In genomic region chr12:103848917-103849491, GRCh38 we compare ENCODE assay signal across 20 cellular contexts. TPM values are rescaled to one million over a fixed set of nuclear protein-coding genes. Genes with fewer than 3 reads are reported as not detected.
DNase-seq lines count a peak whose midpoint lies in the region; ATAC-seq and TF ChIP-seq lines count a peak whose summit lies in the region.
"Had no signal": no experiment of that assay in that cellular context is flagged by ENCODE, and none has a peak within 500 bp of the region (broad histone marks: within the 10 kb centered on the region; RNA-seq: fewer than 3 reads in every experiment).

No MANE protein-coding gene starts in this region.

- no peak for TF ChIP-seq EP300 in upper lobe of left lung (IDR thresholded peaks at IDR 0.05)

- ATAC-seq in upper lobe of left lung (ENCODE audit: low FRiP score in 2 of 2), result peak; percentile 61 to 78
- no peak for ATAC-seq in activated naive CD8-positive, alpha-beta T cell treated with anti-CD3 and anti-CD28 coated beads, Interleukin-2, amount 50 U/mL, for 24 hours
- ATAC-seq: effector memory CD8-positive, alpha-beta T cell; foreskin keratinocyte had no signal

- peaks cover 2% of the 10 kb centered on the region for H3K4me1 Mint-ChIP-seq in activated CD4-positive, alpha-beta T cell treated with anti-CD3 and anti-CD28 coated beads, Interleukin-2, amount 10 ng/mL, durations not matched to agents 24 days and 14 days
- peaks cover 4% of the 10 kb centered on the region for H3K4me1 Mint-ChIP-seq in activated naive CD8-positive, alpha-beta T cell treated with anti-CD3 and anti-CD28 coated beads, Interleukin-2, amount 50 U/mL, for 24 hours
- H3K4me1 Mint-ChIP-seq: activated CD4-positive, alpha-beta T cell treated with anti-CD3 and anti-CD28 coated beads, Interleukin-2, amount 10 ng/mL, durations not matched to agents 7 days and 5 days had no signal

- H3K27me3 ChIP-seq in ascending aorta (no peaks in the 10 kb centered on the region), muscle layer of colon (ENCODE audit: control insufficient read depth in 1 of 2, insufficient read depth in 2 of 2, low read length in 2 of 2) (no peaks in the 10 kb centered on the region), upper lobe of left lung (no peaks in the 10 kb centered on the region)
- H3K27me3 ChIP-seq: foreskin keratinocyte, neural progenitor cell had no signal

- intact Hi-C loops in ascending aorta (cut with DNase I), result no loop called here
- intact Hi-C loops in activated CD4-positive, alpha-beta T cell treated with anti-CD3 and anti-CD28 coated beads, Interleukin-2, amount 10 ng/mL, durations not matched to agents 24 days and 14 days (cut with micrococcal nuclease), result no loop called here

- TF ChIP-seq CTCF in ascending aorta (IDR thresholded peaks at IDR 0.05), result no peak
- TF ChIP-seq CTCF in fibroblast of mammary gland (conservative IDR thresholded peaks at IDR 0.05; ENCODE audit: control insufficient read depth, insufficient read depth, low read depth, low read length), result no peak
- TF ChIP-seq CTCF in upper lobe of left lung (IDR thresholded peaks at IDR 0.05), result no peak

- H3K36me3 ChIP-seq in ascending aorta, result no peaks in the 10 kb centered on the region
- no peaks in the 10 kb centered on the region for H3K36me3 ChIP-seq in muscle layer of colon (ENCODE audit: insufficient read depth, low read length)
- H3K36me3 ChIP-seq in upper lobe of left lung, result no peaks in the 10 kb centered on the region
- H3K36me3 ChIP-seq: neural progenitor cell had no signal

- H3K4me3 Mint-ChIP-seq in activated CD4-positive, alpha-beta T cell treated with anti-CD3 and anti-CD28 coated beads, Interleukin-2, amount 10 ng/mL, durations not matched to agents 24 days and 14 days, result no peak overlapping the region
- no peak overlapping the region for H3K4me3 Mint-ChIP-seq in activated naive CD8-positive, alpha-beta T cell treated with anti-CD3 and anti-CD28 coated beads, Interleukin-2, amount 50 U/mL, for 24 hours
- H3K4me3 Mint-ChIP-seq: activated CD4-positive, alpha-beta T cell treated with anti-CD3 and anti-CD28 coated beads, Interleukin-2, amount 10 ng/mL, durations not matched to agents 7 days and 5 days; effector memory CD8-positive, alpha-beta T cell; neural progenitor cell had no signal

- no peaks in the 10 kb centered on the region for H3K9me3 Mint-ChIP-seq in activated CD4-positive, alpha-beta T cell treated with anti-CD3 and anti-CD28 coated beads, Interleukin-2, amount 10 ng/mL, durations not matched to agents 24 days and 14 days
- H3K9me3 Mint-ChIP-seq in activated naive CD8-positive, alpha-beta T cell treated with anti-CD3 and anti-CD28 coated beads, Interleukin-2, amount 50 U/mL, for 24 hours, result no peaks in the 10 kb centered on the region
- H3K9me3 Mint-ChIP-seq: activated CD4-positive, alpha-beta T cell treated with anti-CD3 and anti-CD28 coated beads, Interleukin-2, amount 10 ng/mL, durations not matched to agents 7 days and 5 days; effector memory CD8-positive, alpha-beta T cell; neural progenitor cell had no signal

- peaks cover 31% of the 10 kb centered on the region for H3K27me3 Mint-ChIP-seq in activated CD4-positive, alpha-beta T cell treated with anti-CD3 and anti-CD28 coated beads, Interleukin-2, amount 10 ng/mL, durations not matched to agents 24 days and 14 days
- no peaks in the 10 kb centered on the region for H3K27me3 Mint-ChIP-seq in activated naive CD8-positive, alpha-beta T cell treated with anti-CD3 and anti-CD28 coated beads, Interleukin-2, amount 50 U/mL, for 24 hours
- H3K27me3 Mint-ChIP-seq: effector memory CD8-positive, alpha-beta T cell had no signal

- H3K27ac ChIP-seq in ascending aorta (peak overlapping the region; percentile 6 to 24), muscle layer of colon (ENCODE audit: low read depth, low read length) (peak overlapping the region; percentile 77), upper lobe of left lung (peak overlapping the region in 1 of 4 donors; percentile 27)
- H3K27ac ChIP-seq: foreskin keratinocyte, neural progenitor cell had no signal

- no peaks in the 10 kb centered on the region for H3K36me3 Mint-ChIP-seq in activated CD4-positive, alpha-beta T cell treated with anti-CD3 and anti-CD28 coated beads, Interleukin-2, amount 10 ng/mL, durations not matched to agents 24 days and 14 days (ENCODE audit: low read depth)
- no peaks in the 10 kb centered on the region for H3K36me3 Mint-ChIP-seq in activated naive CD8-positive, alpha-beta T cell treated with anti-CD3 and anti-CD28 coated beads, Interleukin-2, amount 50 U/mL, for 24 hours (ENCODE audit: low read depth)
- H3K36me3 Mint-ChIP-seq: neural progenitor cell had no signal

- no peaks in the 10 kb centered on the region for H3K9me3 ChIP-seq in ascending aorta
- no peaks in the 10 kb centered on the region for H3K9me3 ChIP-seq in muscle layer of colon (ENCODE audit: low read length)
- H3K9me3 ChIP-seq in upper lobe of left lung, result no peaks in the 10 kb centered on the region

- no peak overlapping the region for H3K27ac Mint-ChIP-seq in activated CD4-positive, alpha-beta T cell treated with anti-CD3 and anti-CD28 coated beads, Interleukin-2, amount 10 ng/mL, durations not matched to agents 24 days and 14 days
- no peak overlapping the region for H3K27ac Mint-ChIP-seq in activated naive CD8-positive, alpha-beta T cell treated with anti-CD3 and anti-CD28 coated beads, Interleukin-2, amount 50 U/mL, for 24 hours
- H3K27ac Mint-ChIP-seq: activated CD4-positive, alpha-beta T cell treated with anti-CD3 and anti-CD28 coated beads, Interleukin-2, amount 10 ng/mL, durations not matched to agents 7 days and 5 days; effector memory CD8-positive, alpha-beta T cell; neural progenitor cell had no signal

- no peak for TF ChIP-seq POLR2A in upper lobe of left lung (IDR thresholded peaks at IDR 0.05)

- H3K4me1 ChIP-seq in ascending aorta (peaks cover 0 to 9% of the 10 kb centered on the region in 2 donors), muscle layer of colon (ENCODE audit: insufficient read depth, low read length) (peaks cover 79% of the 10 kb centered on the region), upper lobe of left lung (no peaks in the 10 kb centered on the region)
- H3K4me1 ChIP-seq: neural progenitor cell had no signal

- peak overlapping the region; percentile 47 for H3K9ac ChIP-seq in muscle layer of colon (ENCODE audit: low read length)
- H3K9ac ChIP-seq: neural progenitor cell had no signal

- H3K4me3 ChIP-seq in ascending aorta, result no peak overlapping the region
- no peak overlapping the region for H3K4me3 ChIP-seq in fibroblast of mammary gland (ENCODE audit: control insufficient read depth, low read depth, low read length)
- H3K4me3 ChIP-seq in muscle layer of colon (ENCODE audit: low read depth in 1 of 2, low read length in 2 of 2), result peak overlapping the region in 1 of 2 donors; percentile 18
- no peak overlapping the region for H3K4me3 ChIP-seq in upper lobe of left lung
- H3K4me3 ChIP-seq: neural progenitor cell had no signal

- 84 to 85% methylated on average over 4 of the region's 4 CpGs for WGBS in upper lobe of left lung, 2 donors

- DNase-seq in ascending aorta (ENCODE audit: low spot score in 2 of 2) (no peak), fibroblast of mammary gland (ENCODE audit: low read depth) (peak; percentile 16), upper lobe of left lung (no peak), EL (no peak)
- no peak for DNase-seq in activated CD4-positive, alpha-beta T cell treated with anti-CD3 and anti-CD28 coated beads, Interleukin-2, amount 10 ng/mL, durations not matched to agents 24 days and 14 days
- DNase-seq in activated naive CD8-positive, alpha-beta T cell treated with anti-CD3 and anti-CD28 coated beads, Interleukin-2, amount 50 U/mL, for 24 hours, result no peak
- DNase-seq: activated CD4-positive, alpha-beta T cell treated with anti-CD3 and anti-CD28 coated beads, Interleukin-2, amount 10 ng/mL, durations not matched to agents 7 days and 5 days; activated CD8-positive, alpha-beta memory T cell treated with anti-CD3 and anti-CD28 coated beads, Interleukin-2, amount 50 U/mL, for 4 hours; activated effector memory CD4-positive, alpha-beta T cell treated with anti-CD3 and anti-CD28 coated beads, Interleukin-2, amount 50 U/mL, for 16 hours; AML-193; DND-41; effector memory CD8-positive, alpha-beta T cell; foreskin keratinocyte; KG1; kidney; midbrain; NCI-H2029 treated with DMSO at 0.1 percent for 48 hours; SW 1271 had no signal

RNA-seq across cellular contexts. Expression of gene NT5DC3, which starts 8.0 kb away (rescaled TPM):
- total RNA-seq in ascending aorta (6.6 TPM), upper lobe of left lung (10 to 100 TPM in 1 of 6 donors, 1 to 10 TPM in 5; 3.8 to 29.3 (median 7.3) TPM)
- 12.3 and 14.9 TPM in 2 replicates for total RNA-seq in activated CD4-positive, alpha-beta T cell treated with anti-CD3 and anti-CD28 coated beads, Interleukin-2, amount 10 ng/mL, durations not matched to agents 24 days and 14 days
